In genomic region chr16:23556881-23557778, GRCh38 we compare ENCODE assay signal across 8 cellular contexts. TPM values are rescaled to one million over a fixed set of nuclear protein-coding genes. Genes with fewer than 3 reads are reported as not detected.
A peak's percentile ranks its signal among the peaks of the same experiment; 100 is the strongest.
DNase-seq lines count a peak whose midpoint lies in the region; TF ChIP-seq lines count a peak whose summit lies in the region.

EARS2 (minus strand) TSS chr16:23557350; CDS start chr16:23557343, 7 bp downstream.
UBFD1 (plus strand) TSS chr16:23557727; CDS start chr16:23557743, 16 bp downstream.

- H3K27me3 ChIP-seq in suprapubic skin: no peaks in the 10 kb centered on the region

- no peak for TF ChIP-seq EP300 in suprapubic skin (IDR thresholded peaks at IDR 0.05)

- H3K27me3 Mint-ChIP-seq in HFFc6 (ENCODE audit: insufficient read depth): no peaks in the 10 kb centered on the region
- no peaks in the 10 kb centered on the region for H3K27me3 Mint-ChIP-seq in activated naive CD4-positive, alpha-beta T cell treated with anti-CD3 and anti-CD28 coated beads for 36 hours (ENCODE audit: low read depth)

- TF ChIP-seq POLR2A in suprapubic skin (IDR thresholded peaks at IDR 0.05): no peak

- WGBS in suprapubic skin: 4% methylated on average over 39 of the region's 65 CpGs

- intact Hi-C loops in activated naive CD4-positive, alpha-beta T cell treated with anti-CD3 and anti-CD28 coated beads for 36 hours (cut with micrococcal nuclease): loop anchor here (1.0 to 10.0 kb wide), 9 partner anchors 39 to 1108 kb away; partner anchors contain the start of genes COG7, DCTN5, GGA2 and NDUFAB1

- H3K9me3 ChIP-seq in suprapubic skin: no peaks in the 10 kb centered on the region

- peak within 1 kb of the TSS; percentile 96 for H3K4me3 Mint-ChIP-seq in HFFc6
- H3K4me3 Mint-ChIP-seq in activated naive CD4-positive, alpha-beta T cell treated with anti-CD3 and anti-CD28 coated beads for 36 hours: peak within 1 kb of the TSS; percentile 89

- peaks cover 21% of the 10 kb centered on the region for H3K4me1 ChIP-seq in suprapubic skin

- peaks cover 24% of the 10 kb centered on the region for H3K4me1 Mint-ChIP-seq in HFFc6 (ENCODE audit: low read depth)
- H3K4me1 Mint-ChIP-seq in activated naive CD4-positive, alpha-beta T cell treated with anti-CD3 and anti-CD28 coated beads for 36 hours (ENCODE audit: low read depth): peaks cover 47% of the 10 kb centered on the region

- H3K4me3 ChIP-seq in GM08714 (ENCODE audit: low read length): peak within 1 kb of the TSS; percentile 90
- H3K4me3 ChIP-seq in suprapubic skin: peak within 1 kb of the TSS; percentile 99

- peak within 1 kb of the TSS; percentile 95 for H3K27ac Mint-ChIP-seq in HFFc6
- H3K27ac Mint-ChIP-seq in activated naive CD4-positive, alpha-beta T cell treated with anti-CD3 and anti-CD28 coated beads for 36 hours: peak within 1 kb of the TSS; percentile 85

- DNase-seq in HFFc6 (peak; percentile 98), NAMALWA (ENCODE audit: low spot score) (peak; percentile 99), SK-N-DZ (ENCODE audit: low spot score) (peak; percentile 99), germinal center (ENCODE audit: low spot score) (peak; percentile 96), nucleus accumbens (lab: John Stamatoyannopoulos, UW) (peak; percentile 65 to 100 (median 96)), suprapubic skin (ENCODE audit: low spot score in 2 of 2) (peak; percentile 98)
- DNase-seq in activated naive CD4-positive, alpha-beta T cell treated with anti-CD3 and anti-CD28 coated beads for 36 hours: peak; percentile 97

- peak within 1 kb of the TSS; percentile 96 for H3K27ac ChIP-seq in suprapubic skin

- H3K36me3 ChIP-seq in suprapubic skin: peaks cover 26% of the 10 kb centered on the region

- peaks cover 27% of the 10 kb centered on the region for H3K36me3 Mint-ChIP-seq in HFFc6 (ENCODE audit: low read depth)
- peaks cover 4% of the 10 kb centered on the region for H3K36me3 Mint-ChIP-seq in activated naive CD4-positive, alpha-beta T cell treated with anti-CD3 and anti-CD28 coated beads for 36 hours (ENCODE audit: low read depth)

- peak; percentile 99 for TF ChIP-seq CTCF in HFFc6 (IDR thresholded peaks at IDR 0.05)
- TF ChIP-seq CTCF in suprapubic skin (IDR thresholded peaks at IDR 0.05): peak; percentile 77 to 95

- CTCF ChIA-PET in activated naive CD4-positive, alpha-beta T cell treated with anti-CD3 and anti-CD28 coated beads for 36 hours (lab: Charles Lee): interaction anchor here (0.8 to 1.8 kb wide), 2 partner anchors 40 to 58 kb away, joined by 4 to 8 read pairs; partner anchors contain the start of gene NDUFAB1

- H3K9me3 Mint-ChIP-seq in HFFc6: peaks cover 9% of the 10 kb centered on the region
- H3K9me3 Mint-ChIP-seq in activated naive CD4-positive, alpha-beta T cell treated with anti-CD3 and anti-CD28 coated beads for 36 hours: no peaks in the 10 kb centered on the region

RNA-seq across cellular contexts. Expression of gene EARS2, which starts in this region (rescaled TPM):
- 10 to 100 TPM; 22.1 to 30.8 (median 27.0) TPM for total RNA-seq in HFFc6 (2021; fragmentation: NEBNext Ultra II Directional; extraction: Animal tissue kit (Norgen Biotek cat#: 25700))
- 31.4 and 44.9 TPM in 2 replicates for polyA plus RNA-seq in SK-N-DZ (2014; cell fraction: cytosol; rRNA removed)
- polyA plus RNA-seq in SK-N-DZ (2014; cell fraction: nucleus; rRNA removed): 48.8 and 57.6 TPM in 2 replicates
- 10 to 100 TPM; 23.7 to 25.1 TPM for total RNA-seq in activated naive CD4-positive, alpha-beta T cell treated with anti-CD3 and anti-CD28 coated beads for 36 hours
- 10 to 100 TPM; 24.1 to 37.2 (median 36.6) TPM for total RNA-seq in suprapubic skin

RNA-seq across cellular contexts. Expression of gene UBFD1, which starts in this region (rescaled TPM):
- total RNA-seq in HFFc6 (2021; fragmentation: NEBNext Ultra II Directional; extraction: Animal tissue kit (Norgen Biotek cat#: 25700)): 100 to 1,000 TPM in 3 of 6 experiments, 10 to 100 TPM in 3; 94.1 to 130 (median 99.2) TPM
- polyA plus RNA-seq in SK-N-DZ (2014; cell fraction: cytosol; rRNA removed): 113 and 132 TPM in 2 replicates
- polyA plus RNA-seq in SK-N-DZ (2014; cell fraction: nucleus; rRNA removed): 99.1 and 107 TPM in 2 replicates
- total RNA-seq in activated naive CD4-positive, alpha-beta T cell treated with anti-CD3 and anti-CD28 coated beads for 36 hours: 10 to 100 TPM; 52.3 to 54.6 TPM
- 10 to 100 TPM; 26.5 to 48.1 (median 39.4) TPM for total RNA-seq in suprapubic skin

Comparison
In these comparisons a context has a peak if more than half of its experiments do, and no peak if none do; other contexts are left out.
1. Peak in every context shown above with its lines: DNase-seq, H3K4me3 ChIP-seq and H3K27ac ChIP-seq.